ENCODE assay signal across 8 cellular contexts in the genomic region with DNA sequence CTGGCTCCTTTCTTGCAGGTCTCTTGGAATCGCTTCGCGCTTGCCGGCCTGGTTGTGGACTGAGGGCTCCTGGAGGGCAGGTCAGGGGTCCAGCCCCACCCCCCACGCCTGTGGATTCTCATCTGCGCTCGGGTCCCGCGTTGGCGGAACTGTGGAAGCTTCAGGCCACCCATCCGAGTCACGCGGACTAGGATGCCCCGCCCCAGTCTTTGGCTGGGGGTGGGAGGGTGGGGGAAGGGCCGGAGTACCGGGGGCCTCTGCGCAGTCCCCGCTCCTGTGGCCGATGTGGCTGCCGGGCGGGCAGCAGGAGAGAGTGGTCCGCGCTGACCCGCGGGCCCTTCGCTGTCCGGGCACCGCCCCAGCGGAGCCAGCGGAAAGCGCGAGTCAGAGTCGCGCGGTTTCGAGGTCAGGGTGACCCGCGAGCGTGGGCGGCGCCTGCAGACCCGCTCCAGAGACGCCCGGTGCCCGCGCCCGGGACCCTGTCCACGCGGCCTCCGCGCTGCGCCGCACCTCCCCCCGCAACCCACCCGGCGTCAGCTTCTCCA.
A peak's percentile ranks its signal among the peaks of the same experiment; 100 is the strongest.
DNase-seq lines count a peak whose midpoint lies in the region; ATAC-seq, FAIRE-seq and TF ChIP-seq lines count a peak whose summit lies in the region.

No MANE protein-coding gene starts in this region.

- peak; percentile 38 for DNase-seq in activated T-helper 2 cell treated with anti-CD3 and anti-CD28 coated beads, Interferon-gamma antibody, Interleukin-2, Interleukin-4, amounts not matched to agents 10 μg/mL and 5 μg/mL and 100 μg/mL, durations not matched to agents 14 hours and 24 hours and 36 hours (ENCODE audit: low spot score)
- peak; percentile 58 to 66 for DNase-seq in frontal cortex (ENCODE audit: low spot score in 2 of 2)
- DNase-seq in D721Med (ENCODE audit: insufficient read length, low spot score): no peak

- H3K9me3 Mint-ChIP-seq in activated T-helper 2 cell treated with anti-CD3 and anti-CD28 coated beads, Interferon-gamma antibody, Interleukin-2, Interleukin-4, amounts not matched to agents 10 μg/mL and 5 μg/mL and 100 μg/mL, durations not matched to agents 14 hours and 24 hours and 36 hours: no peaks in the 10 kb centered on the region

- no peaks in the 10 kb centered on the region for H3K9me3 ChIP-seq in HUES6 (ENCODE audit: control insufficient read depth, insufficient read depth, low read depth, low read length)
- no peaks in the 10 kb centered on the region for H3K9me3 ChIP-seq in neutrophil

- H3K36me3 Mint-ChIP-seq in activated T-helper 2 cell treated with anti-CD3 and anti-CD28 coated beads, Interferon-gamma antibody, Interleukin-2, Interleukin-4, amounts not matched to agents 10 μg/mL and 5 μg/mL and 100 μg/mL, durations not matched to agents 14 hours and 24 hours and 36 hours (ENCODE audit: low read depth): no peaks in the 10 kb centered on the region

- H3K27ac ChIP-seq in ACC112 (ENCODE audit: low read depth, low read length) (peak overlapping the region; percentile 98), HUES6 (ENCODE audit: low read depth, low read length) (no peak overlapping the region), neutrophil (no peak overlapping the region)

- intact Hi-C loops in activated T-helper 2 cell treated with anti-CD3 and anti-CD28 coated beads, Interferon-gamma antibody, Interleukin-2, Interleukin-4, amounts not matched to agents 10 μg/mL and 5 μg/mL and 100 μg/mL, durations not matched to agents 14 hours and 24 hours and 36 hours (cut with micrococcal nuclease): no loop called here

- ATAC-seq in HG02870 (IDR thresholded peaks at IDR 0.05; ENCODE audit: unreplicated experiment): no peak
- ATAC-seq in GM21717 (IDR thresholded peaks at IDR 0.05; ENCODE audit: unreplicated experiment): no peak

- no peaks in the 10 kb centered on the region for H3K36me3 ChIP-seq in ACC112 (ENCODE audit: insufficient read depth, low read length)
- no peaks in the 10 kb centered on the region for H3K36me3 ChIP-seq in HUES6 (ENCODE audit: control insufficient read depth, insufficient read depth, low read length)
- no peaks in the 10 kb centered on the region for H3K36me3 ChIP-seq in neutrophil

- no peaks in the 10 kb centered on the region for H3K27me3 ChIP-seq in ACC112 (ENCODE audit: insufficient read depth, low read length)
- H3K27me3 ChIP-seq in HUES6 (ENCODE audit: control insufficient read depth, insufficient read depth, low read length): peaks cover 20% of the 10 kb centered on the region
- peaks cover 17% of the 10 kb centered on the region for H3K27me3 ChIP-seq in neutrophil

- no peak for TF ChIP-seq CTCF in neutrophil (IDR thresholded peaks at IDR 0.05)
- no peak for TF ChIP-seq CTCF in D721Med (IDR thresholded peaks at IDR 0.05; ENCODE audit: insufficient read depth, missing control alignments)

- no peaks in the 10 kb centered on the region for H3K79me2 ChIP-seq in ACC112 (ENCODE audit: control insufficient read depth, insufficient read depth, low read length, unreplicated experiment)

- H3K4me3 ChIP-seq in ACC112 (ENCODE audit: low read depth, low read length): peak overlapping the region; percentile 79
- peak overlapping the region; percentile 54 for H3K4me3 ChIP-seq in HUES6 (ENCODE audit: low read depth, low read length)
- peak overlapping the region; percentile 47 to 70 for H3K4me3 ChIP-seq in neutrophil (ENCODE audit: low read depth in 1 of 2, low read length in 1 of 2)

- H2AFZ ChIP-seq in ACC112 (ENCODE audit: low read length, unreplicated experiment): peak overlapping the region; percentile 57

- H3K4me1 ChIP-seq in ACC112 (ENCODE audit: control insufficient read depth, insufficient read depth, low read length, unreplicated experiment) (peaks cover 36% of the 10 kb centered on the region), HUES6 (ENCODE audit: control insufficient read depth, insufficient read depth, low read length) (peaks cover 15% of the 10 kb centered on the region), neutrophil (ENCODE audit: control insufficient read depth in 1 of 2, insufficient read depth in 1 of 2, low read depth in 1 of 2, low read length in 1 of 2) (peaks cover 7 to 24% of the 10 kb centered on the region in 2 experiments)

- H3K27ac Mint-ChIP-seq in activated T-helper 2 cell treated with anti-CD3 and anti-CD28 coated beads, Interferon-gamma antibody, Interleukin-2, Interleukin-4, amounts not matched to agents 10 μg/mL and 5 μg/mL and 100 μg/mL, durations not matched to agents 14 hours and 24 hours and 36 hours: peak overlapping the region; percentile 85

- H3K4me3 Mint-ChIP-seq in activated T-helper 2 cell treated with anti-CD3 and anti-CD28 coated beads, Interferon-gamma antibody, Interleukin-2, Interleukin-4, amounts not matched to agents 10 μg/mL and 5 μg/mL and 100 μg/mL, durations not matched to agents 14 hours and 24 hours and 36 hours (ENCODE audit: low read depth): peak overlapping the region; percentile 80

- H3K4me1 Mint-ChIP-seq in activated T-helper 2 cell treated with anti-CD3 and anti-CD28 coated beads, Interferon-gamma antibody, Interleukin-2, Interleukin-4, amounts not matched to agents 10 μg/mL and 5 μg/mL and 100 μg/mL, durations not matched to agents 14 hours and 24 hours and 36 hours (ENCODE audit: low read depth): peaks cover 68% of the 10 kb centered on the region

- no peak for FAIRE-seq in frontal cortex (lab: Jason Lieb, UNC)
- no peak for FAIRE-seq in D721Med (lab: Jason Lieb, UNC)

- H3K27me3 Mint-ChIP-seq in activated T-helper 2 cell treated with anti-CD3 and anti-CD28 coated beads, Interferon-gamma antibody, Interleukin-2, Interleukin-4, amounts not matched to agents 10 μg/mL and 5 μg/mL and 100 μg/mL, durations not matched to agents 14 hours and 24 hours and 36 hours (ENCODE audit: low read depth): no peaks in the 10 kb centered on the region

- no peak overlapping the region for H3K9ac ChIP-seq in HUES6 (ENCODE audit: low read length)
